21 cellular contexts compared by ENCODE assay signal in genomic region chr15:57041416-57041815, GRCh38.
A peak's percentile ranks its signal among the peaks of the same experiment; 100 is the strongest.
DNase-seq lines count a peak whose midpoint lies in the region; ATAC-seq, FAIRE-seq and TF ChIP-seq lines count a peak whose summit lies in the region.
"Had no signal": no experiment of that assay in that cellular context is flagged by ENCODE, and none has a peak within 500 bp of the region (broad histone marks: within the 10 kb centered on the region; RNA-seq: fewer than 3 reads in every experiment).

No MANE protein-coding gene starts in this region.

- TF ChIP-seq CTCF in endothelial cell of umbilical vein (IDR thresholded peaks at IDR 0.05; ENCODE audit: extremely low read depth in 1 of 2, insufficient read depth in 1 of 2, low read depth in 1 of 2, low read length in 2 of 2): no peak
- TF ChIP-seq CTCF in transverse colon (IDR thresholded peaks at IDR 0.05): no peak

- H3K4me3 ChIP-seq in HAP-1 (no peak overlapping the region), endothelial cell of umbilical vein (replicated peaks in 1 of 3; ENCODE audit: insufficient read depth in 1 of 3, low read depth in 1 of 3, low read length in 3 of 3) (no peak overlapping the region), transverse colon (no peak overlapping the region)

- POLR2A ChIA-PET in endothelial cell of umbilical vein (lab: Charles Lee): no interaction called here

- in situ Hi-C loops in HAP-1 (cut with MboI; ENCODE audit: low sequenced_read_pairs) (no loop called here), transverse colon (cut with MboI; ENCODE audit: low pct_ligation_motif_present in 1 of 4, low pct_unique_long_range_greater_than_20kb in 1 of 4, low sequenced_read_pairs in 3 of 4) (no loop called here)

- no peak overlapping the region for H2AFZ ChIP-seq in endothelial cell of umbilical vein (ENCODE audit: low read depth, low read length)

- TF ChIP-seq EP300 in transverse colon (IDR thresholded peaks at IDR 0.05; ENCODE audit: low read depth): no peak

- BruUV-seq in endothelial cell of umbilical vein (replicated peaks; lab: Mats Ljungman, UMichigan): no TSS peak

- intact Hi-C loops in endothelial cell of umbilical vein (cut with micrococcal nuclease): no loop called here
- intact Hi-C loops in transverse colon (cut with DNase I; ENCODE audit: low total_unique reads): no loop called here

- no peak for ATAC-seq in HG03097 (IDR thresholded peaks at IDR 0.05; ENCODE audit: low FRiP score, unreplicated experiment)
- ATAC-seq: PC-3 had no signal

- H3K4me1 ChIP-seq in HAP-1: peaks cover 48% of the 10 kb centered on the region
- no peaks in the 10 kb centered on the region for H3K4me1 ChIP-seq in endothelial cell of umbilical vein (ENCODE audit: control insufficient read depth, extremely low read depth, insufficient read depth, low read length)
- peaks cover 0 to 22% (median 0%) of the 10 kb centered on the region in 4 donors for H3K4me1 ChIP-seq in transverse colon

- CTCF ChIA-PET in endothelial cell of umbilical vein (lab: Charles Lee): no interaction called here

- FAIRE-seq in endothelial cell of umbilical vein (lab: Jason Lieb, UNC): no peak

- H3K36me3 ChIP-seq in HAP-1 (replicated peaks) (no peaks in the 10 kb centered on the region), endothelial cell of umbilical vein (ENCODE audit: control insufficient read depth in 2 of 2, extremely low read depth in 1 of 2, insufficient read depth in 2 of 2, low read length in 2 of 2) (no peaks in the 10 kb centered on the region), transverse colon (no peaks in the 10 kb centered on the region)
- H3K36me3 ChIP-seq: BE2C had no signal

- peak overlapping the region; percentile 81 for H3K27ac ChIP-seq in angular gyrus (ENCODE audit: low read depth, low read length)
- no peak overlapping the region for H3K27ac ChIP-seq in endothelial cell of umbilical vein (ENCODE audit: insufficient read depth, low read depth, low read length)
- H3K27ac ChIP-seq in substantia nigra (ENCODE audit: low read depth, low read length, poor library complexity, severe bottlenecking): peak overlapping the region; percentile 88
- H3K27ac ChIP-seq in transverse colon: no peak overlapping the region

- dilution Hi-C loops in endothelial cell of umbilical vein (cut with MboI; ENCODE audit: extremely low pct_ligation_motif_present, low sequenced_read_pairs): no loop called here

- peaks cover 80% of the 10 kb centered on the region for H3K79me2 ChIP-seq in endothelial cell of umbilical vein (ENCODE audit: control insufficient read depth, insufficient read depth, low read length)

- DNase-seq in HAP-1 (ENCODE audit: low spot score in 2 of 2) (peak; percentile 55 to 94), endothelial cell of umbilical vein (ENCODE audit: low read depth, low spot score) (peak; percentile 29), substantia nigra (lab: John Stamatoyannopoulos, UW) (peak in 1 of 49 donors; percentile 17), AG08395 (ENCODE audit: low spot score) (no peak), transverse colon (no peak)
- no peak for DNase-seq in activated T-cell treated with anti-CD3 and anti-CD28 coated beads, Interleukin-2, amount 50 U/mL, for 48 hours
- DNase-seq: BE2C; Calu3; CD4-positive, alpha-beta T cell; DMS79; HCEC 1CT; IMR-90; Karpas-422; NCI-H187 treated with DMSO at 0.1 percent for 48 hours; NCI-H2171; NCI-H446 treated with DMSO at 0.1 percent for 48 hours; NK-92 treated with Interleukin-12 subunit alpha and Interleukin-12 subunit beta, amount 100 ng/mL, for 24 hours; PC-3; SW 1271 had no signal

- no peaks in the 10 kb centered on the region for H3K9me3 ChIP-seq in HAP-1
- H3K9me3 ChIP-seq in endothelial cell of umbilical vein (replicated peaks; ENCODE audit: control insufficient read depth, insufficient read depth, low read length): no peaks in the 10 kb centered on the region
- no peaks in the 10 kb centered on the region for H3K9me3 ChIP-seq in transverse colon
- H3K9me3 ChIP-seq: BE2C had no signal

- no peaks in the 10 kb centered on the region for H3K9me1 ChIP-seq in endothelial cell of umbilical vein (replicated peaks; ENCODE audit: control insufficient read depth, extremely low read depth, insufficient read depth, low read length)

- TF ChIP-seq POLR2A in endothelial cell of umbilical vein (IDR thresholded peaks at IDR 0.05; ENCODE audit: low read depth, low read length) (no peak), transverse colon (IDR thresholded peaks at IDR 0.05) (no peak)

- H3K9ac ChIP-seq in endothelial cell of umbilical vein (replicated peaks; ENCODE audit: extremely low read depth, insufficient read depth, low read length): no peak overlapping the region

- H3K27me3 ChIP-seq in HAP-1 (ENCODE audit: low read depth): no peaks in the 10 kb centered on the region
- H3K27me3 ChIP-seq in endothelial cell of umbilical vein (ENCODE audit: control insufficient read depth in 2 of 2, insufficient read depth in 2 of 2, low read length in 2 of 2): no peaks in the 10 kb centered on the region
- no peaks in the 10 kb centered on the region for H3K27me3 ChIP-seq in transverse colon
- H3K27me3 ChIP-seq: BE2C had no signal

- H4K20me1 ChIP-seq in endothelial cell of umbilical vein (replicated peaks; ENCODE audit: control insufficient read depth, extremely low read depth, insufficient read depth, low read length): peaks cover 2% of the 10 kb centered on the region

- no peak overlapping the region for H3K4me2 ChIP-seq in endothelial cell of umbilical vein (ENCODE audit: insufficient read depth, low read length)

TF ChIP-seq in endothelial cell of umbilical vein, 7 proteins besides CTCF, POLR2A, EP300 and RAD21:
- TF ChIP-seq GATA2 (IDR thresholded peaks at IDR 0.05; ENCODE audit: insufficient read depth, insufficient read length, low read depth, low read length): no peak
- no peak for TF ChIP-seq JUN (IDR thresholded peaks at IDR 0.05; ENCODE audit: borderline replicate concordance, insufficient read depth, insufficient read length, low read depth)
- TF ChIP-seq EZH2 (IDR thresholded peaks at IDR 0.05; ENCODE audit: borderline replicate concordance, low read depth, low read length, severe bottlenecking): no peak
- no peak for TF ChIP-seq POLR2AphosphoS5 (IDR thresholded peaks at IDR 0.05; ENCODE audit: insufficient read depth, low read depth, low read length)
- no peak for TF ChIP-seq MYC (IDR thresholded peaks at IDR 0.05; ENCODE audit: low read depth, low read length)
- TF ChIP-seq MAX (IDR thresholded peaks at IDR 0.05; ENCODE audit: insufficient read depth, insufficient read length): no peak
- no peak for TF ChIP-seq FOS (IDR thresholded peaks at IDR 0.05; ENCODE audit: borderline replicate concordance, insufficient read depth, low read length)

Comparison
In these comparisons a context has a peak if more than half of its experiments do, and no peak if none do; other contexts are left out.
1. DNase-seq: peak in HAP-1 (2 of 2) and endothelial cell of umbilical vein (single experiment); none in AG08395 (single experiment), activated T-cell treated with anti-CD3 and anti-CD28 coated beads, Interleukin-2, amount 50 U/mL, for 48 hours (0 of 2) and transverse colon (single experiment).
2. H3K27ac ChIP-seq: peak in angular gyrus (single experiment) and substantia nigra (single experiment); none in endothelial cell of umbilical vein (single experiment) and transverse colon (0 of 4).